14 cellular contexts compared by ENCODE assay signal in genomic region chr4:185508162-185508561, GRCh38. TPM values are rescaled to one million over a fixed set of nuclear protein-coding genes. Genes with fewer than 3 reads are reported as not detected.
DNase-seq lines count a peak whose midpoint lies in the region; ATAC-seq and TF ChIP-seq lines count a peak whose summit lies in the region.
"Had no signal": no experiment of that assay in that cellular context is flagged by ENCODE, and none has a peak within 500 bp of the region (broad histone marks: within the 10 kb centered on the region; RNA-seq: fewer than 3 reads in every experiment).

No MANE protein-coding gene starts in this region.

- no peaks in the 10 kb centered on the region for H3K79me2 ChIP-seq in HCT116 (ENCODE audit: insufficient read depth, low read length)
- H3K79me2 ChIP-seq in trophoblast cell (ENCODE audit: control insufficient read depth, insufficient read depth, low read length, poor library complexity) = no peaks in the 10 kb centered on the region

- no peak overlapping the region for H2BK5ac ChIP-seq in trophoblast cell (ENCODE audit: low read depth, low read length, poor library complexity)

- no peaks in the 10 kb centered on the region for H3K9me2 ChIP-seq in HCT116 (ENCODE audit: insufficient read depth)

- DNase-seq in HCT116 (ENCODE audit: low read depth, low spot score) (peak; percentile 18), NCI-H2107 (lab: John Stamatoyannopoulos, UW) (peak; percentile 55), epithelial cell of esophagus (ENCODE audit: low read depth) (peak; percentile 89), trophoblast cell (peak; percentile 4 to 68), superior temporal gyrus (ENCODE audit: extremely low spot score) (no peak), tibial artery (no peak)
- DNase-seq: activated naive CD8-positive, alpha-beta T cell treated with anti-CD3 and anti-CD28 coated beads, Interleukin-2, amount 50 U/mL, for 24 hours; GOT3; NCI-H82; SIG-M5; stimulated activated naive CD8-positive, alpha-beta T cell treated with anti-CD3 and anti-CD28 coated beads, Interleukin-15, Interleukin-2, amounts not matched to agents 100 U/mL and 50 U/mL, for 24 hours had no signal

- H2AFZ ChIP-seq in HCT116 (ENCODE audit: low read depth, low read length, poor library complexity, severe bottlenecking) = no peak overlapping the region
- H2AFZ ChIP-seq in trophoblast cell (ENCODE audit: insufficient read depth, low read length, poor library complexity) = no peak overlapping the region

- TF ChIP-seq POLR2A in HCT116 (IDR thresholded peaks at IDR 0.05; ENCODE audit: borderline replicate concordance, extremely low read depth, insufficient read depth, insufficient read length) = no peak

- no peaks in the 10 kb centered on the region for H3K79me1 ChIP-seq in trophoblast cell (ENCODE audit: low read length)

- H3K9me3 ChIP-seq in HCT116 (ENCODE audit: control insufficient read depth in 1 of 2, insufficient read depth in 1 of 2, low read depth in 1 of 2, low read length in 2 of 2) (no peaks in the 10 kb centered on the region), trophoblast cell (ENCODE audit: insufficient read depth, low read depth, low read length) (no peaks in the 10 kb centered on the region), tibial artery (no peaks in the 10 kb centered on the region)

- WGBS in trophoblast cell (ENCODE audit: extremely low coverage, insufficient coverage, insufficient read length) = no CpG with 5 or more reads among the region's 4 CpGs

- no peak overlapping the region for H2AK5ac ChIP-seq in trophoblast cell (ENCODE audit: low read length)

- peak; percentile 35; the same call in 1 of the 2 replicates for ATAC-seq in HCT116
- no peak for ATAC-seq in HG03460 (IDR thresholded peaks at IDR 0.05; ENCODE audit: unreplicated experiment)
- no peak for ATAC-seq in HG03039 (IDR thresholded peaks at IDR 0.05; ENCODE audit: unreplicated experiment)
- ATAC-seq: activated naive CD8-positive, alpha-beta T cell treated with anti-CD3 and anti-CD28 coated beads, Interleukin-2, amount 50 U/mL, for 24 hours; stimulated activated naive CD8-positive, alpha-beta T cell treated with anti-CD3 and anti-CD28 coated beads, Interleukin-15, Interleukin-2, amounts not matched to agents 100 U/mL and 50 U/mL, for 24 hours had no signal

- TF ChIP-seq RAD21 in HCT116 (IDR thresholded peaks at IDR 0.05; ENCODE audit: low read depth) = 0 out of 2 replicates have a peak, but pooled peaks have one; percentile 2

- H3K27me3 ChIP-seq in HCT116 (ENCODE audit: insufficient read depth, low read length) (no peaks in the 10 kb centered on the region), trophoblast cell (ENCODE audit: insufficient read depth, low read length) (no peaks in the 10 kb centered on the region), tibial artery (no peaks in the 10 kb centered on the region)

- H3K4ac ChIP-seq in trophoblast cell (ENCODE audit: low read depth, low read length) = no peak overlapping the region

- no TSS peak for BruUV-seq in HCT116 (replicated peaks; lab: Mats Ljungman, UMichigan)

- no peak for TF ChIP-seq CTCF in HCT116 (IDR thresholded peaks at IDR 0.05 in 2 of 3, conservative IDR thresholded peaks at IDR 0.05 in 1 of 3; ENCODE audit: borderline replicate concordance in 1 of 3, insufficient read depth in 1 of 3, low read depth in 2 of 3, low read length in 2 of 3)
- TF ChIP-seq CTCF in epithelial cell of esophagus (IDR thresholded peaks at IDR 0.05; ENCODE audit: insufficient read depth, low read depth, low read length, missing control alignments) = no peak
- no peak for TF ChIP-seq CTCF in tibial artery (IDR thresholded peaks at IDR 0.05)

- H3K4me1 ChIP-seq in HCT116 (ENCODE audit: control insufficient read depth in 1 of 2, insufficient read depth in 2 of 2, low read length in 2 of 2) (peaks cover 9 to 24% of the 10 kb centered on the region in 2 experiments; a peak in 3 of 4 replicates), trophoblast cell (ENCODE audit: control insufficient read depth in 1 of 2, insufficient read depth in 2 of 2, low read length in 2 of 2) (peaks cover 2% of the 10 kb centered on the region in 2 experiments), tibial artery (peaks cover 0 to 40% (median 3%) of the 10 kb centered on the region in 4 donors)

- H2BK12ac ChIP-seq in trophoblast cell (ENCODE audit: low read length) = no peak overlapping the region

- H4K91ac ChIP-seq in trophoblast cell (ENCODE audit: low read depth, low read length) = no peak overlapping the region

- H3K4me3 ChIP-seq in HCT116 (replicated peaks in 1 of 2; ENCODE audit: low read depth in 1 of 2, low read length in 2 of 2) = no peak overlapping the region
- no peak overlapping the region for H3K4me3 ChIP-seq in epithelial cell of esophagus (ENCODE audit: low read length)
- H3K4me3 ChIP-seq in trophoblast cell (ENCODE audit: low read depth, low read length) = no peak overlapping the region
- H3K4me3 ChIP-seq in tibial artery = no peak overlapping the region

- RAD21 ChIA-PET in HCT116 (lab: Charles Lee; ENCODE audit: low non-redundant PET in 1 of 2, low total read pairs in 2 of 2, uncharacterized antibody in 2 of 2, unreplicated experiment in 2 of 2) = no interaction called here

- H3K27ac ChIP-seq in HCT116 (ENCODE audit: low read depth, low read length) (no peak overlapping the region), trophoblast cell (ENCODE audit: low read depth, low read length) (no peak overlapping the region), tibial artery (peak overlapping the region in 1 of 2 donors; percentile 32)

- no peak overlapping the region for H3K14ac ChIP-seq in trophoblast cell (ENCODE audit: low read length)

- H3K9ac ChIP-seq in HCT116 (ENCODE audit: low read length) = no peak overlapping the region
- no peak overlapping the region for H3K9ac ChIP-seq in trophoblast cell (ENCODE audit: low read length)

- no peak overlapping the region for H3K23ac ChIP-seq in trophoblast cell (ENCODE audit: low read length)

- H3K4me2 ChIP-seq in HCT116 (ENCODE audit: low read length) = 0 out of 2 replicates have a peak overlapping the region, but pooled peaks have one; percentile 4
- H3K4me2 ChIP-seq in trophoblast cell (ENCODE audit: low read length) = no peak overlapping the region

- H4K8ac ChIP-seq in trophoblast cell (ENCODE audit: low read depth, low read length) = no peak overlapping the region

- no peaks in the 10 kb centered on the region for H4K20me1 ChIP-seq in HCT116 (ENCODE audit: insufficient read depth)

- H4K12ac ChIP-seq in trophoblast cell (ENCODE audit: low read depth, low read length) = no peak overlapping the region

- H3K36me3 ChIP-seq in HCT116 (ENCODE audit: control insufficient read depth in 1 of 2, insufficient read depth in 2 of 2, low read length in 2 of 2) (no peaks in the 10 kb centered on the region), trophoblast cell (ENCODE audit: control insufficient read depth in 1 of 2, insufficient read depth in 2 of 2, low read length in 2 of 2) (no peaks in the 10 kb centered on the region), tibial artery (peaks cover 27 to 35% (median 27%) of the 10 kb centered on the region in 3 donors)

- POLR2A ChIA-PET in HCT116 (lab: Charles Lee) = interaction anchor here (0.8 kb wide), 1 partner anchor 27 kb away, joined by 3 read pairs; the partner anchor contains the start of gene PDLIM3

- CTCF ChIA-PET in HCT116 (lab: Charles Lee) = interaction anchor here (1.0 kb wide), 1 partner anchor 530 kb away, joined by 4 read pairs; no protein-coding TSS in a partner anchor

- H3K18ac ChIP-seq in trophoblast cell (ENCODE audit: low read length) = no peak overlapping the region

- H2BK120ac ChIP-seq in trophoblast cell (ENCODE audit: insufficient read depth, low read length, poor library complexity) = no peak overlapping the region

- intact Hi-C loops in HCT116 (cut with micrococcal nuclease) = no loop called here
- intact Hi-C loops in tibial artery (cut with DNase I; ENCODE audit: low total_unique reads) = no loop called here

TF ChIP-seq in HCT116, 20 proteins besides CTCF, POLR2A, EP300 and RAD21:
- peak; percentile 24; the same call in 1 of the 2 replicates for TF ChIP-seq CBX3 (IDR thresholded peaks at IDR 0.05; ENCODE audit: low read depth)
- peak; percentile 80 for TF ChIP-seq TCF7L2 (IDR thresholded peaks at IDR 0.05; ENCODE audit: borderline replicate concordance, extremely low read depth, insufficient read depth, insufficient read length)
- no peak for TF ChIP-seq ZBTB33 (IDR thresholded peaks at IDR 0.05; ENCODE audit: extremely low read depth, insufficient replicate concordance, low read length)
- TF ChIP-seq, protein P1, sequence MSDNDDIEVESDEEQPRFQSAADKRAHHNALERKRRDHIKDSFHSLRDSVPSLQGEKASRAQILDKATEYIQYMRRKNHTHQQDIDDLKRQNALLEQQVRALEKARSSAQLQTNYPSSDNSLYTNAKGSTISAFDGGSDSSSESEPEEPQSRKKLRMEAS (IDR thresholded peaks at IDR 0.05) = peak; percentile 68
- TF ChIP-seq POLR2AphosphoS5 (IDR thresholded peaks at IDR 0.05; ENCODE audit: low read depth, low read length) = no peak
- peak; percentile 60; the same call in 1 of the 2 replicates for TF ChIP-seq CEBPB (IDR thresholded peaks at IDR 0.05; ENCODE audit: low read depth)
- peak; percentile 40; the same call in 1 of the 2 replicates for TF ChIP-seq SP1 (IDR thresholded peaks at IDR 0.05; ENCODE audit: low read depth)

RNA-seq across cellular contexts. Expression of gene PDLIM3, which starts 27.1 kb away (rescaled TPM):
- 11.5 TPM for total RNA-seq in HCT116 (2021; ENCODE audit: unreplicated experiment)
- polyA plus RNA-seq in HCT116 (2012) = 14.6 and 17.3 TPM in 2 replicates
- 19.2 and 19.5 TPM in 2 replicates for polyA plus RNA-seq in trophoblast cell (2013)

RNA-seq across cellular contexts. Expression of gene CCDC110, which starts 36.6 kb away (rescaled TPM):
- total RNA-seq in HCT116 (2021; ENCODE audit: unreplicated experiment) = 2.7 TPM
- 1.6 and 2.0 TPM in 2 replicates for polyA plus RNA-seq in HCT116 (2012)
- 0.58 and 0.82 TPM in 2 replicates for polyA plus RNA-seq in trophoblast cell (2013)
- polyA plus RNA-seq: BJ had no signal

Comparison
In these comparisons a context has a peak if more than half of its experiments do, and no peak if none do; other contexts are left out.
1. DNase-seq: peak in HCT116 (single experiment), NCI-H2107 (single experiment), epithelial cell of esophagus (single experiment) and trophoblast cell (2 of 2); none in superior temporal gyrus (single experiment) and tibial artery (0 of 2).